14 cellular contexts compared by ENCODE assay signal in the genomic region with DNA sequence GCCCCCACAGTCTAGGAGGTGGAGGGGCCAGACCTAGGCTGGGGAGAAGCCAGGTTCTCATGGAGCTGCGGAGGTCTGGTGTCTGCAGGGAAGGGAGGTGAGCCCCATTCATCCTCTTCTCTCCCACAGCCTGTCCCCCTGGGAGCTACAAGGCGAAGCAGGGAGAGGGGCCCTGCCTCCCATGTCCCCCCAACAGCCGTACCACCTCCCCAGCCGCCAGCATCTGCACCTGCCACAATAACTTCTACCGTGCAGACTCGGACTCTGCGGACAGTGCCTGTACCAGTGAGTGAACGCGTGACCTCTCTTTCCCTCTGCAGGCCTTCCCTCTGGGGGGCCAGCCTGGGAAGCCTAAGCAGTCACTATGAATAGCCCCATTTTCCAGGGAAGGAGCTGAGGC. TPM values are rescaled to one million over a fixed set of nuclear protein-coding genes. Genes with fewer than 3 reads are reported as not detected.
A peak's percentile ranks its signal among the peaks of the same experiment; 100 is the strongest.
DNase-seq lines count a peak whose midpoint lies in the region; ATAC-seq, FAIRE-seq and TF ChIP-seq lines count a peak whose summit lies in the region.
"Had no signal": no experiment of that assay in that cellular context is flagged by ENCODE, and none has a peak within 500 bp of the region (broad histone marks: within the 10 kb centered on the region; RNA-seq: fewer than 3 reads in every experiment).

No MANE protein-coding gene starts in this region.

- H3K56ac ChIP-seq in H1 (replicated peaks; ENCODE audit: insufficient read length, low read depth, low read length): no peak overlapping the region

- DNase-seq in H1 (ENCODE audit: low read depth in 1 of 2, low spot score in 2 of 2) (no peak), mesothelial cell of epicardium (ENCODE audit: low spot score in 2 of 2, unreplicated experiment in 2 of 2) (no peak), suprapubic skin (ENCODE audit: low spot score in 2 of 2) (no peak), NCI-H128 (lab: John Stamatoyannopoulos, UW; ENCODE audit: unreplicated experiment) (no peak)
- no peak for DNase-seq in activated naive CD4-positive, alpha-beta T cell (lab: John Stamatoyannopoulos, UW)
- DNase-seq: Calu3; CD4-positive, alpha-beta T cell; DMS 273 treated with DMSO at 0.1 percent for 48 hours had no signal

- TF ChIP-seq POLR2A in H1 (IDR thresholded peaks at IDR 0.05; ENCODE audit: control extremely low read depth in 1 of 2, low read depth in 2 of 2, low read length in 2 of 2): no peak
- TF ChIP-seq POLR2A in suprapubic skin (IDR thresholded peaks at IDR 0.05): no peak

- peak overlapping the region; percentile 93 for H3K27ac Mint-ChIP-seq in mesothelial cell of epicardium
- H3K27ac Mint-ChIP-seq: B cell; CD4-positive, alpha-beta T cell; H9 had no signal

- H3K36me3 Mint-ChIP-seq in mesothelial cell of epicardium: peaks cover 48% of the 10 kb centered on the region

- H3K79me2 ChIP-seq in H1 (ENCODE audit: control insufficient read depth in 1 of 2, insufficient read depth in 2 of 2, low read length in 2 of 2): no peaks in the 10 kb centered on the region

- TF ChIP-seq EP300 in H1 (IDR thresholded peaks at IDR 0.05; ENCODE audit: borderline replicate concordance in 1 of 2, low read depth in 2 of 2, low read length in 2 of 2) (no peak), suprapubic skin (IDR thresholded peaks at IDR 0.05) (no peak)

- H4K5ac ChIP-seq in H1 (ENCODE audit: insufficient read length, low read depth, low read length): no peak overlapping the region

- CTCF ChIA-PET in HEK293 (lab: Yijun Ruan, JAX): no interaction called here
- CTCF ChIA-PET in H1 (lab: Charles Lee; ENCODE audit: partially characterized antibody): interaction anchor here (0.6 to 3.0 kb wide), 14 partner anchors 10 to 203 kb away, joined by 3 to 14 read pairs (median 4); no protein-coding TSS in a partner anchor

- no peak for ATAC-seq in SK-N-SH treated with all-trans-retinoic acid at 6 μM for 48 hours

- no peak overlapping the region for H4K91ac ChIP-seq in H1 (replicated peaks; ENCODE audit: insufficient read length, low read length)

- peak overlapping the region; percentile 12; the same call in 1 of the 2 replicates for H2BK12ac ChIP-seq in H1 (ENCODE audit: low read depth, low read length)

- H3K4me3 ChIP-seq in HEK293 (ENCODE audit: low read depth, low read length) (no peak overlapping the region), H1 (ENCODE audit: extremely low read depth in 1 of 4, insufficient read depth in 2 of 4, low read depth in 3 of 4, low read length in 4 of 4) (no peak overlapping the region), suprapubic skin (no peak overlapping the region)

- H2BK20ac ChIP-seq in H1 (ENCODE audit: low read length): 0 out of 2 replicates have a peak overlapping the region, but pooled peaks have one; percentile 48

- H3K23me2 ChIP-seq in H1 (ENCODE audit: low read depth, low read length): no peaks in the 10 kb centered on the region

- 88% methylated on average over 7 of the region's 9 CpGs; no CpG with 5 or more reads in 1 of the 2 experiments for WGBS in H1 (ENCODE audit: extremely low coverage in 1 of 2, insufficient coverage in 1 of 2, insufficient read length in 1 of 2, insufficient replicate concordance in 2 of 2, low coverage in 1 of 2, low lambda C conversion rate in 2 of 2, missing lambda C conversion rate in 1 of 2), 2 experiments
- WGBS in suprapubic skin: 89% methylated on average over 9 of the region's 9 CpGs

- no peak for TF ChIP-seq CTCF in HEK293 (tag by site-specific recombination; IDR thresholded peaks at IDR 0.05)
- no peak for TF ChIP-seq CTCF in H1 (IDR thresholded peaks at IDR 0.05; ENCODE audit: control extremely low read depth in 1 of 3, insufficient read depth in 1 of 3, low read depth in 1 of 3, low read length in 3 of 3)
- no peak for TF ChIP-seq CTCF in mesothelial cell of epicardium (IDR thresholded peaks at IDR 0.05; ENCODE audit: unreplicated experiment)
- no peak for TF ChIP-seq CTCF in suprapubic skin (IDR thresholded peaks at IDR 0.05)

- no peaks in the 10 kb centered on the region for H3K27me3 Mint-ChIP-seq in mesothelial cell of epicardium (ENCODE audit: low read depth)

- no peak overlapping the region for H3K23ac ChIP-seq in H1 (ENCODE audit: insufficient read length)

- H2BK120ac ChIP-seq in H1 (replicated peaks; ENCODE audit: low read depth, low read length): no peak overlapping the region

- H2AK5ac ChIP-seq in H1 (ENCODE audit: low read depth, low read length): peak overlapping the region; percentile 71; the same call in 1 of the 2 replicates

- H3K9ac ChIP-seq in H1 (replicated peaks in 1 of 4; ENCODE audit: extremely low read depth in 1 of 4, low read depth in 3 of 4, low read length in 3 of 4): no peak overlapping the region

- no peak for TF ChIP-seq RAD21 in H1 (IDR thresholded peaks at IDR 0.05 in 1 of 2, conservative IDR thresholded peaks at IDR 0.05 in 1 of 2; ENCODE audit: low read depth in 2 of 2, low read length in 2 of 2)

- no peaks in the 10 kb centered on the region for H3K9me3 ChIP-seq in HEK293 (ENCODE audit: control insufficient read depth, insufficient read depth, low read depth, low read length)
- no peaks in the 10 kb centered on the region for H3K9me3 ChIP-seq in H1 (ENCODE audit: insufficient read depth in 2 of 2, low read depth in 1 of 2, low read length in 1 of 2)
- no peaks in the 10 kb centered on the region for H3K9me3 ChIP-seq in suprapubic skin

- H3K27ac ChIP-seq in HEK293 (ENCODE audit: extremely low read depth, low read depth, low read length): no peak overlapping the region
- H3K27ac ChIP-seq in H1 (ENCODE audit: low read depth, low read length): no peak overlapping the region
- H3K27ac ChIP-seq in suprapubic skin: peak overlapping the region; percentile 34

- H3K4me3 Mint-ChIP-seq in mesothelial cell of epicardium: no peak overlapping the region
- H3K4me3 Mint-ChIP-seq: B cell; CD4-positive, alpha-beta T cell had no signal

- no peaks in the 10 kb centered on the region for H4K20me1 ChIP-seq in H1 (replicated peaks in 1 of 2; ENCODE audit: control insufficient read depth in 1 of 2, insufficient read depth in 2 of 2, low read length in 2 of 2)

- H3K18ac ChIP-seq in H1 (ENCODE audit: extremely low read depth, low read length): no peak overlapping the region

- H3K4ac ChIP-seq in H1 (replicated peaks; ENCODE audit: insufficient read length, low read depth, low read length): no peak overlapping the region

- H3K79me1 ChIP-seq in H1 (ENCODE audit: low read depth, low read length): no peaks in the 10 kb centered on the region

- H3K27me3 ChIP-seq in H1 (replicated peaks in 1 of 4; ENCODE audit: control insufficient read depth in 3 of 4, extremely low read depth in 1 of 4, insufficient read depth in 3 of 4, low read length in 3 of 4) (peaks cover 3 to 34% (median 21%) of the 10 kb centered on the region in 4 experiments), suprapubic skin (no peaks in the 10 kb centered on the region)

- FAIRE-seq in H1 (lab: Jason Lieb, UNC): no peak
- FAIRE-seq: A204.1, GM18507 had no signal

- H3K4me1 ChIP-seq in HEK293 (ENCODE audit: control insufficient read depth, insufficient read depth, low read length) (no peaks in the 10 kb centered on the region), H1 (replicated peaks in 1 of 4; ENCODE audit: control insufficient read depth in 3 of 4, insufficient read depth in 4 of 4, low read length in 3 of 4) (peaks cover 0 to 23% (median 13%) of the 10 kb centered on the region in 4 experiments; a peak in 6 of 7 replicates), suprapubic skin (peaks cover 38% of the 10 kb centered on the region)

- no peak overlapping the region for H3K14ac ChIP-seq in H1 (ENCODE audit: insufficient read length)

- H4K8ac ChIP-seq in H1 (ENCODE audit: extremely low read depth, insufficient read depth, low read length): no peak overlapping the region; the same call in 1 of the 2 replicates

- peaks cover 62% of the 10 kb centered on the region for H3K4me1 Mint-ChIP-seq in mesothelial cell of epicardium
- H3K4me1 Mint-ChIP-seq: B cell had no signal

- peak overlapping the region; percentile 84; the same call in 1 of the 2 replicates for H2BK15ac ChIP-seq in H1 (ENCODE audit: low read length)

- POLR2A ChIA-PET in HEK293 (lab: Yijun Ruan, JAX) (interaction anchor here (1.0 kb wide), 1 partner anchor 14 kb away, joined by 4 read pairs; the partner anchor contains the start of gene EPHB3), H1 (lab: Charles Lee; ENCODE audit: partially characterized antibody) (interaction anchor here (0.7 to 1.5 kb wide), 5 partner anchors 8 to 157 kb away, joined by 3 to 6 read pairs (median 3); no protein-coding TSS in a partner anchor)

- H3K9me3 Mint-ChIP-seq in mesothelial cell of epicardium: no peaks in the 10 kb centered on the region
- H3K9me3 Mint-ChIP-seq: CD4-positive, alpha-beta T cell had no signal

- H3K36me3 ChIP-seq in HEK293 (ENCODE audit: control insufficient read depth in 2 of 2, insufficient read depth in 1 of 2, low read length in 2 of 2): peaks cover 0 to 71% of the 10 kb centered on the region in 2 experiments; a peak in 1 of 3 replicates
- H3K36me3 ChIP-seq in H1 (ENCODE audit: control insufficient read depth in 2 of 4, insufficient read depth in 4 of 4, low read length in 3 of 4): no peaks in the 10 kb centered on the region
- H3K36me3 ChIP-seq in suprapubic skin: peaks cover 54% of the 10 kb centered on the region

- H2BK5ac ChIP-seq in H1 (ENCODE audit: low read depth, low read length): peak overlapping the region; percentile 48; the same call in 1 of the 2 replicates

- peak overlapping the region in 1 of 2 experiments; percentile 59; a peak in 1 of 4 replicates for H3K4me2 ChIP-seq in H1 (ENCODE audit: insufficient read depth in 1 of 2, low read depth in 2 of 2, low read length in 2 of 2)

- H2AFZ ChIP-seq in H1 (ENCODE audit: low read length): no peak overlapping the region

TF ChIP-seq in HEK293, 187 proteins besides CTCF, POLR2A, EP300 and RAD21 (continues in another document):
- TF ChIP-seq GLIS2 (tag by site-specific recombination; IDR thresholded peaks at IDR 0.05): 0 out of 2 replicates have a peak, but pooled peaks have one; percentile 15

TF ChIP-seq in H1, 55 proteins besides CTCF, POLR2A, EP300 and RAD21 (continues in another document):
- no peak for TF ChIP-seq SAP30 (IDR thresholded peaks at IDR 0.05; ENCODE audit: insufficient read depth, insufficient replicate concordance, low read length)

TF ChIP-seq in SK-N-SH treated with all-trans-retinoic acid at 6 μM for 48 hours, 23 proteins besides CTCF, POLR2A, EP300 and RAD21 (continues in another document):
- TF ChIP-seq CSDC2 (CRISPR knock-in tag; IDR thresholded peaks at IDR 0.05) (no peak), OSR1 (CRISPR knock-in tag; IDR thresholded peaks at IDR 0.05) (no peak)

RNA-seq across cellular contexts. Expression of gene EPHB3, which starts 14.1 kb away (rescaled TPM):
- total RNA-seq in H1 (2021; fragmentation: NEBNext Ultra II Directional; extraction: Animal tissue kit (Norgen Biotek cat#: 25700)): 0.80 and 0.91 TPM in 2 replicates
- polyA plus RNA-seq in H1 (2011; rRNA removed): 0.41 and 0.82 TPM in 2 replicates
- polyA plus RNA-seq in H1 (2011; cell fraction: cytosol; rRNA removed): 0.61 TPM
- polyA plus RNA-seq in H1 (2011; cell fraction: nucleus; rRNA removed): 1.5 TPM
- 0.83 to 1.3 TPM (median 1.0 TPM) in 4 replicates for polyA plus RNA-seq in H1 (2012, experiment 1 of 2)
- 1.2 TPM for polyA plus RNA-seq in H1 (2012, experiment 2 of 2)
- polyA plus RNA-seq in H1 (2013, experiment 1 of 2): 0.55 TPM
- 0.46 TPM for polyA plus RNA-seq in H1 (2013, experiment 2 of 2)
- 0.78 and 1.8 TPM in 2 replicates for polyA minus RNA-seq in H1 (2011; rRNA and poly(A)+ RNA removed)
- 1.8 TPM for polyA minus RNA-seq in H1 (2011; cell fraction: cytosol; rRNA and poly(A)+ RNA removed)
- 0.40 TPM for polyA minus RNA-seq in H1 (2011; cell fraction: nucleus; rRNA and poly(A)+ RNA removed)
- total RNA-seq in mesothelial cell of epicardium (98.9 to 115 TPM (median 106 TPM) in 3 replicates), suprapubic skin (100 to 1,000 TPM in 2 of 4 donors, 10 to 100 TPM in 2; 84.5 to 152 (median 108) TPM)

Comparison
In these comparisons a context has a peak if more than half of its experiments do, and no peak if none do; other contexts are left out.
1. RNA of gene EPHB3, which starts 14.1 kb away (total RNA-seq): 84.5 to 152 TPM in suprapubic skin and 98.9 to 115 TPM in mesothelial cell of epicardium; 0.80 to 0.91 TPM in H1; every median in the first group is over 10 times any median in the second.